8 cellular contexts compared by ENCODE assay signal in genomic region chr20:58892126-58892931, GRCh38.
A peak's percentile ranks its signal among the peaks of the same experiment; 100 is the strongest.
DNase-seq lines count a peak whose midpoint lies in the region; ATAC-seq lines count a peak whose summit lies in the region.

No MANE protein-coding gene starts in this region.

- H3K27ac ChIP-seq in epithelial cell of prostate (peak overlapping the region; percentile 81), mucosa of rectum (ENCODE audit: low read depth in 2 of 2, low read length in 2 of 2) (peak overlapping the region; percentile 95)

- H3K9ac ChIP-seq in mucosa of rectum (ENCODE audit: low read depth in 1 of 2, low read length in 2 of 2), result peak overlapping the region; percentile 77 to 87

- H3K4me1 ChIP-seq in mucosa of rectum (ENCODE audit: control insufficient read depth in 2 of 2, insufficient read depth in 2 of 2, low read length in 2 of 2), result peaks cover 9 to 11% of the 10 kb centered on the region in 2 donors

- ATAC-seq in HG03432 (IDR thresholded peaks at IDR 0.05; ENCODE audit: unreplicated experiment) (peak; percentile 10), HG02642 (IDR thresholded peaks at IDR 0.05; ENCODE audit: poor library complexity, unreplicated experiment) (no peak)

- no peaks in the 10 kb centered on the region for H3K36me3 ChIP-seq in mucosa of rectum (ENCODE audit: control insufficient read depth in 2 of 2, insufficient read depth in 2 of 2, low read length in 2 of 2)

- no peaks in the 10 kb centered on the region for H3K9me3 ChIP-seq in mucosa of rectum (ENCODE audit: control insufficient read depth in 2 of 2, low read length in 2 of 2)

- H3K4me3 ChIP-seq in mucosa of rectum (ENCODE audit: low read length in 2 of 2), result peak overlapping the region; percentile 75 to 81

- DNase-seq in DMS114 treated with DMSO at 0.1 percent for 48 hours (lab: John Stamatoyannopoulos, UW; ENCODE audit: unreplicated experiment), result peak; percentile 35
- DNase-seq in NOMO-1 (lab: John Stamatoyannopoulos, UW; ENCODE audit: unreplicated experiment in 2 of 2), result peak; percentile 40 to 45
- DNase-seq in activated T-cell treated with anti-CD3 and anti-CD28 coated beads for 24 hours (ENCODE audit: low read depth), result peak; percentile 63
- DNase-seq in epithelial cell of prostate (ENCODE audit: low read depth, low spot score), result no peak
- peak; percentile 49 to 73 for DNase-seq in stimulated activated CD8-positive, alpha-beta memory T cell treated with anti-CD3 and anti-CD28 coated beads, Interleukin-7, amount 100 ng/mL, for 4 hours (ENCODE audit: low read depth in 2 of 2)

- H3K27me3 ChIP-seq in mucosa of rectum (ENCODE audit: control insufficient read depth in 2 of 2, insufficient read depth in 2 of 2, low read length in 2 of 2), result no peaks in the 10 kb centered on the region
